In the genomic region with DNA sequence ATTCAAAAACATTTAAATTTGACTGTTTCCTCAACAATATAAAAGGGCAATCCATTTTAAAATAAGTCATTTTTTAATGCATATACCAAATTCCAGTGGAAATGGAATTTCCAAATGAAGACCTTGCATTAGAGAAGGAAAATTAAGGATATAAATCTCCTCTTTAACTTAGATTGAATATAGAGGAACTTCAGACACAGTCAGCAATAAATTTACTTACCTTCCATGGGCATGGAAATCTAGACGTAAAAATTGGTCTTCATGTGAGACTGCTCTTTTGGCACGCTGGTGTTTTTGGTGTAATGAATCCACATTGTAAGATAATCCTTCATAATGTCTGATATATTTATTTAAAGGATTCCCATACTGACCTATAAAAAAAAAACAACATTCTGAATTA, we compare ENCODE assay signal across 32 cellular contexts.
"Had no signal": no experiment of that assay in that cellular context is flagged by ENCODE, and none has a peak within 500 bp of the region (broad histone marks: within the 10 kb centered on the region; RNA-seq: fewer than 3 reads in every experiment).

No MANE protein-coding gene starts in this region.

- H3K9me3 Mint-ChIP-seq: activated CD4-positive, alpha-beta memory T cell treated with anti-CD3 and anti-CD28 coated beads for 36 hours; activated T-helper 17 cell treated with anti-CD3 and anti-CD28 coated beads, Interleukin-2, amount 50 U/mL, for 72 hours; effector memory CD8-positive, alpha-beta T cell had no signal

- H3K27ac ChIP-seq: brain microvascular endothelial cell, esophagus muscularis mucosa, foreskin keratinocyte, gastrocnemius medialis, heart left ventricle had no signal

- H3K4me1 ChIP-seq: foreskin keratinocyte had no signal

- H3K4me3 ChIP-seq: esophagus muscularis mucosa, gastrocnemius medialis, heart left ventricle had no signal

- H3K27me3 ChIP-seq: brain microvascular endothelial cell, esophagus muscularis mucosa, foreskin keratinocyte, gastrocnemius medialis, heart left ventricle had no signal

- H3K9me3 ChIP-seq: esophagus muscularis mucosa, gastrocnemius medialis, heart left ventricle had no signal

- H3K36me3 ChIP-seq: brain microvascular endothelial cell had no signal

- FAIRE-seq: bronchial epithelial cell, colon had no signal

- H3K4me3 Mint-ChIP-seq: activated CD4-positive, alpha-beta memory T cell treated with anti-CD3 and anti-CD28 coated beads for 36 hours; activated CD4-positive, alpha-beta T cell treated with anti-CD3 and anti-CD28 coated beads for 36 hours; activated CD4-positive, alpha-beta T cell treated with anti-CD3 and anti-CD28 coated beads, Interleukin-2, amount 10 ng/mL, durations not matched to agents 24 days and 14 days; activated CD8-positive, alpha-beta memory T cell treated with anti-CD3 and anti-CD28 coated beads, Interleukin-2, amount 10 ng/mL, durations not matched to agents 7 days and 5 days; activated CD8-positive, alpha-beta T cell treated with anti-CD3 and anti-CD28 coated beads, Interleukin-2, amount 10 ng/mL, durations not matched to agents 7 days and 5 days; activated naive CD8-positive, alpha-beta T cell; activated T-helper 17 cell treated with anti-CD3 and anti-CD28 coated beads, Interleukin-2, amount 50 U/mL, for 72 hours; effector memory CD8-positive, alpha-beta T cell had no signal

- H3K27me3 Mint-ChIP-seq: activated CD4-positive, alpha-beta memory T cell treated with anti-CD3 and anti-CD28 coated beads for 36 hours; activated CD4-positive, alpha-beta T cell treated with anti-CD3 and anti-CD28 coated beads for 36 hours; activated CD4-positive, alpha-beta T cell treated with anti-CD3 and anti-CD28 coated beads, Interleukin-2, amount 10 ng/mL, durations not matched to agents 24 days and 14 days; activated CD8-positive, alpha-beta memory T cell treated with anti-CD3 and anti-CD28 coated beads, Interleukin-2, amount 10 ng/mL, durations not matched to agents 7 days and 5 days; activated naive CD8-positive, alpha-beta T cell; activated T-helper 17 cell treated with anti-CD3 and anti-CD28 coated beads, Interleukin-2, amount 50 U/mL, for 72 hours; effector memory CD8-positive, alpha-beta T cell had no signal

- ATAC-seq: activated CD4-positive, alpha-beta T cell treated with anti-CD3 and anti-CD28 coated beads for 36 hours; activated CD8-positive, alpha-beta memory T cell treated with anti-CD3 and anti-CD28 coated beads, Interleukin-2, amount 10 ng/mL, durations not matched to agents 7 days and 5 days; activated CD8-positive, alpha-beta T cell treated with anti-CD3 and anti-CD28 coated beads, Interleukin-2, amount 10 ng/mL, durations not matched to agents 7 days and 5 days; activated T-helper 17 cell treated with anti-CD3 and anti-CD28 coated beads, Interleukin-2, amount 50 U/mL, for 72 hours; effector memory CD8-positive, alpha-beta T cell; foreskin keratinocyte; gastrocnemius medialis; heart left ventricle had no signal

- DNase-seq: activated CD4-positive, alpha-beta memory T cell treated with anti-CD3 and anti-CD28 coated beads for 36 hours; activated CD4-positive, alpha-beta T cell treated with anti-CD3 and anti-CD28 coated beads for 36 hours; activated CD4-positive, alpha-beta T cell treated with anti-CD3 and anti-CD28 coated beads, Interleukin-2, amount 10 ng/mL, durations not matched to agents 24 days and 14 days; activated CD4-positive, CD25-positive, alpha-beta regulatory T cell; activated CD4-positive, CD25-positive, alpha-beta regulatory T cell treated with anti-CD3 and anti-CD28 coated beads, Interleukin-2, amount 50 U/mL, for 72 hours; activated CD8-positive, alpha-beta memory T cell treated with anti-CD3 and anti-CD28 coated beads, Interleukin-2, amount 10 ng/mL, durations not matched to agents 7 days and 5 days; activated CD8-positive, alpha-beta memory T cell treated with anti-CD3 and anti-CD28 coated beads, Interleukin-2, amount 50 U/mL, for 4 hours; activated CD8-positive, alpha-beta T cell treated with anti-CD3 and anti-CD28 coated beads, Interleukin-2, amount 10 ng/mL, durations not matched to agents 7 days and 5 days; activated effector memory CD4-positive, alpha-beta T cell treated with Interleukin-2 at 50 U/mL for 16 hours; activated gamma-delta T cell treated with Interleukin-2 at 50 U/mL for 16 hours; activated naive CD4-positive, alpha-beta T cell treated with anti-CD3 and anti-CD28 coated beads, Interleukin-2, amount 50 U/mL, for 16 hours; activated naive CD4-positive, alpha-beta T cell treated with Interleukin-2 at 50 U/mL for 16 hours; activated T-cell treated with anti-CD3 and anti-CD28 coated beads, Interleukin-2, amount 50 U/mL, for 1 hour; amniotic stem cell; anterior cingulate cortex; brain microvascular endothelial cell; cortex of kidney; dermis blood vessel endothelial cell; effector CD4-positive, alpha-beta T cell; effector memory CD8-positive, alpha-beta T cell; erythroblast; foreskin keratinocyte; gastrocnemius medialis; glutamatergic neuron; heart left ventricle; T-helper 1 cell; T-helper 2 cell had no signal

- H3K27ac Mint-ChIP-seq: activated CD4-positive, alpha-beta memory T cell treated with anti-CD3 and anti-CD28 coated beads for 36 hours; activated CD4-positive, alpha-beta T cell treated with anti-CD3 and anti-CD28 coated beads for 36 hours; activated CD4-positive, alpha-beta T cell treated with anti-CD3 and anti-CD28 coated beads, Interleukin-2, amount 10 ng/mL, durations not matched to agents 24 days and 14 days; activated CD8-positive, alpha-beta memory T cell treated with anti-CD3 and anti-CD28 coated beads, Interleukin-2, amount 10 ng/mL, durations not matched to agents 7 days and 5 days; activated CD8-positive, alpha-beta T cell treated with anti-CD3 and anti-CD28 coated beads, Interleukin-2, amount 10 ng/mL, durations not matched to agents 7 days and 5 days; activated naive CD8-positive, alpha-beta T cell; activated T-helper 17 cell treated with anti-CD3 and anti-CD28 coated beads, Interleukin-2, amount 50 U/mL, for 72 hours had no signal
